1 cellular context compared by ENCODE assay signal in the genomic region with DNA sequence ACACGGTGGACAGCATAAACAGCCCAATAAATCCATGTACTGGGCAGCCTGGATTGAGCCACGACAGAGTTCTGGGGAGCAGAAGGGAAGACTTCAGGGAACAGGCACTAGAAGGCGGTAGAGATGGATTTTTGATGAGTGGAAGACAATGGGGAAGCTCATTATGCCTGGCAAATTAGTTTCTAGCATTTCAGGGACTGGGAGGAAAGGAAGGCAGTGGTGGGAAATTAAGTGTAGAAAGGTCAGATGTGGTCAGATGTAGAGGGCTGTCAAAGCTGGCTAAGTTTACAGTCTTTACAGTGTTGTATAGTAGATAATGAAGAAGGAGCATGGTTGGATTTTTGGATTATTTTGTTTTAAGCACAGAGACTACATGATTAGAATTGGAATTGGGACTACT.
TF ChIP-seq lines count a peak whose summit lies in the region.

No MANE protein-coding gene starts in this region.

TF ChIP-seq in GM23338, 12 proteins besides CTCF, POLR2A, EP300 and RAD21:
- no peak for TF ChIP-seq STAT1 (IDR thresholded peaks at IDR 0.05; ENCODE audit: unreplicated experiment)
- TF ChIP-seq JUNB (IDR thresholded peaks at IDR 0.05; ENCODE audit: unreplicated experiment) = no peak
- TF ChIP-seq POLR2AphosphoS5 (IDR thresholded peaks at IDR 0.05; ENCODE audit: low read depth) = no peak
- TF ChIP-seq ZNF114 (CRISPR knock-in tag; IDR thresholded peaks at IDR 0.05) = no peak
- TF ChIP-seq, protein P1, sequence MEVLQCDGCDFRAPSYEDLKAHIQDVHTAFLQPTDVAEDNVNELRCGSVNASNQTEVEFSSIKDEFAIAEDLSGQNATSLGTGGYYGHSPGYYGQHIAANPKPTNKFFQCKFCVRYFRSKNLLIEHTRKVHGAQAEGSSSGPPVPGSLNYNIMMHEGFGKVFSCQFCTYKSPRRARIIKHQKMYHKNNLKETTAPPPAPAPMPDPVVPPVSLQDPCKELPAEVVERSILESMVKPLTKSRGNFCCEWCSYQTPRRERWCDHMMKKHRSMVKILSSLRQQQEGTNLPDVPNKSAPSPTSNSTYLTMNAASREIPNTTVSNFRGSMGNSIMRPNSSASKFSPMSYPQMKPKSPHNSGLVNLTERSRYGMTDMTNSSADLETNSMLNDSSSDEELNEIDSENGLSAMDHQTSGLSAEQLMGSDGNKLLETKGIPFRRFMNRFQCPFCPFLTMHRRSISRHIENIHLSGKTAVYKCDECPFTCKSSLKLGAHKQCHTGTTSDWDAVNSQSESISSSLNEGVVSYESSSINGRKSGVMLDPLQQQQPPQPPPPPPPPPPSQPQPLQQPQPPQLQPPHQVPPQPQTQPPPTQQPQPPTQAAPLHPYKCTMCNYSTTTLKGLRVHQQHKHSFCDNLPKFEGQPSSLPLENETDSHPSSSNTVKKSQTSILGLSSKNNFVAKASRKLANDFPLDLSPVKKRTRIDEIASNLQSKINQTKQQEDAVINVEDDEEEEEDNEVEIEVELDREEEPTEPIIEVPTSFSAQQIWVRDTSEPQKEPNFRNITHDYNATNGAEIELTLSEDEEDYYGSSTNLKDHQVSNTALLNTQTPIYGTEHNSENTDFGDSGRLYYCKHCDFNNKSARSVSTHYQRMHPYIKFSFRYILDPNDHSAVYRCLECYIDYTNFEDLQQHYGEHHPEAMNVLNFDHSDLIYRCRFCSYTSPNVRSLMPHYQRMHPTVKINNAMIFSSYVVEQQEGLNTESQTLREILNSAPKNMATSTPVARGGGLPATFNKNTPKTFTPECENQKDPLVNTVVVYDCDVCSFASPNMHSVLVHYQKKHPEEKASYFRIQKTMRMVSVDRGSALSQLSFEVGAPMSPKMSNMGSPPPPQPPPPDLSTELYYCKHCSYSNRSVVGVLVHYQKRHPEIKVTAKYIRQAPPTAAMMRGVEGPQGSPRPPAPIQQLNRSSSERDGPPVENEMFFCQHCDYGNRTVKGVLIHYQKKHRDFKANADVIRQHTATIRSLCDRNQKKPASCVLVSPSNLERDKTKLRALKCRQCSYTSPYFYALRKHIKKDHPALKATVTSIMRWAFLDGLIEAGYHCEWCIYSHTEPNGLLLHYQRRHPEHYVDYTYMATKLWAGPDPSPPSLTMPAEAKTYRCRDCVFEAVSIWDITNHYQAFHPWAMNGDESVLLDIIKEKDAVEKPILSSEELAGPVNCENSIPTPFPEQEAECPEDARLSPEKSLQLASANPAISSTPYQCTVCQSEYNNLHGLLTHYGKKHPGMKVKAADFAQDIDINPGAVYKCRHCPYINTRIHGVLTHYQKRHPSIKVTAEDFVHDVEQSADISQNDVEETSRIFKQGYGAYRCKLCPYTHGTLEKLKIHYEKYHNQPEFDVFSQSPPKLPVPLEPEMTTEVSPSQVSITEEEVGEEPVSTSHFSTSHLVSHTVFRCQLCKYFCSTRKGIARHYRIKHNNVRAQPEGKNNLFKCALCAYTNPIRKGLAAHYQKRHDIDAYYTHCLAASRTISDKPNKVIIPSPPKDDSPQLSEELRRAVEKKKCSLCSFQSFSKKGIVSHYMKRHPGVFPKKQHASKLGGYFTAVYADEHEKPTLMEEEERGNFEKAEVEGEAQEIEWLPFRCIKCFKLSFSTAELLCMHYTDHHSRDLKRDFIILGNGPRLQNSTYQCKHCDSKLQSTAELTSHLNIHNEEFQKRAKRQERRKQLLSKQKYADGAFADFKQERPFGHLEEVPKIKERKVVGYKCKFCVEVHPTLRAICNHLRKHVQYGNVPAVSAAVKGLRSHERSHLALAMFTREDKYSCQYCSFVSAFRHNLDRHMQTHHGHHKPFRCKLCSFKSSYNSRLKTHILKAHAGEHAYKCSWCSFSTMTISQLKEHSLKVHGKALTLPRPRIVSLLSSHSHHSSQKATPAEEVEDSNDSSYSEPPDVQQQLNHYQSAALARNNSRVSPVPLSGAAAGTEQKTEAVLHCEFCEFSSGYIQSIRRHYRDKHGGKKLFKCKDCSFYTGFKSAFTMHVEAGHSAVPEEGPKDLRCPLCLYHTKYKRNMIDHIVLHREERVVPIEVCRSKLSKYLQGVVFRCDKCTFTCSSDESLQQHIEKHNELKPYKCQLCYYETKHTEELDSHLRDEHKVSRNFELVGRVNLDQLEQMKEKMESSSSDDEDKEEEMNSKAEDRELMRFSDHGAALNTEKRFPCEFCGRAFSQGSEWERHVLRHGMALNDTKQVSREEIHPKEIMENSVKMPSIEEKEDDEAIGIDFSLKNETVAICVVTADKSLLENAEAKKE (CRISPR knock-in tag; IDR thresholded peaks at IDR 0.05) = no peak
- TF ChIP-seq ETS1 (IDR thresholded peaks at IDR 0.05) = no peak
- TF ChIP-seq EZH2 (IDR thresholded peaks at IDR 0.05; ENCODE audit: low read depth, unreplicated experiment) = no peak
- no peak for TF ChIP-seq ZNF331 (CRISPR knock-in tag; IDR thresholded peaks at IDR 0.05; ENCODE audit: low read depth)
- TF ChIP-seq NANOG (IDR thresholded peaks at IDR 0.05; ENCODE audit: borderline replicate concordance) = no peak
- no peak for TF ChIP-seq EZH2phosphoT487 (IDR thresholded peaks at IDR 0.05; ENCODE audit: unreplicated experiment)
